In genomic region chr12:116773276-116773731, GRCh38 we compare ENCODE assay signal across 10 cellular contexts. TPM values are rescaled to one million over a fixed set of nuclear protein-coding genes. Genes with fewer than 3 reads are reported as not detected.
A peak's percentile ranks its signal among the peaks of the same experiment; 100 is the strongest.
DNase-seq lines count a peak whose midpoint lies in the region; ATAC-seq and TF ChIP-seq lines count a peak whose summit lies in the region.
"Had no signal": no experiment of that assay in that cellular context is flagged by ENCODE, and none has a peak within 500 bp of the region (broad histone marks: within the 10 kb centered on the region; RNA-seq: fewer than 3 reads in every experiment).

No MANE protein-coding gene starts in this region.

- no peak overlapping the region for H3K9ac ChIP-seq in IMR-90 (ENCODE audit: low read depth, low read length)

- H4K5ac ChIP-seq in IMR-90 (ENCODE audit: low read depth, low read length) = no peak overlapping the region

- dilution Hi-C loops in IMR-90 (cut with HindIII; ENCODE audit: low sequenced_read_pairs, unreplicated experiment) = no loop called here

- no peak overlapping the region for H3K56ac ChIP-seq in IMR-90 (ENCODE audit: extremely low read depth, insufficient read depth, low read length)

- in situ Hi-C loops in IMR-90 (cut with MboI; ENCODE audit: low sequenced_read_pairs) = no loop called here

- TF ChIP-seq CTCF in IMR-90 (conservative IDR thresholded peaks at IDR 0.05; ENCODE audit: low read depth, low read length) (no peak), ascending aorta (IDR thresholded peaks at IDR 0.05) (no peak)

- DNase-seq in EL = peak; percentile 23
- DNase-seq in IMR-90 = no peak
- DNase-seq in dermis blood vessel endothelial cell = peak; percentile 90
- DNase-seq in lung microvascular endothelial cell (ENCODE audit: low read depth in 2 of 2) = peak; percentile 8 to 13
- DNase-seq in activated naive CD4-positive, alpha-beta T cell (lab: John Stamatoyannopoulos, UW) = no peak
- no peak for DNase-seq in activated gamma-delta T cell (lab: John Stamatoyannopoulos, UW)
- no peak for DNase-seq in ascending aorta (ENCODE audit: low spot score in 2 of 2)
- no peak for DNase-seq in NCI-H146 (lab: John Stamatoyannopoulos, UW)
- DNase-seq: DMS 273 treated with DMSO at 0.1 percent for 48 hours, NCI-H1694 treated with DMSO at 0.1 percent for 48 hours had no signal

- POLR2A ChIA-PET in IMR-90 (lab: Charles Lee; ENCODE audit: unreplicated experiment) = no interaction called here

- H3K9me3 ChIP-seq in IMR-90 (ENCODE audit: control insufficient read depth, insufficient read depth, low read length) (no peaks in the 10 kb centered on the region), ascending aorta (no peaks in the 10 kb centered on the region)

- no peak overlapping the region for H2AFZ ChIP-seq in IMR-90 (replicated peaks; ENCODE audit: low read length, poor library complexity)

- H3K14ac ChIP-seq in IMR-90 (replicated peaks; ENCODE audit: low read depth, low read length) = no peak overlapping the region

- H2AK9ac ChIP-seq in IMR-90 (replicated peaks; ENCODE audit: low read depth, low read length, poor library complexity) = no peak overlapping the region

- 0 out of 2 replicates have a peak, but pooled peaks have one; percentile 48 for ATAC-seq in IMR-90 (ENCODE audit: low read depth)

- no peak for TF ChIP-seq POLR2A in IMR-90 (IDR thresholded peaks at IDR 0.05; ENCODE audit: low read depth, low read length)

- 83% methylated on average over 1 of the region's 4 CpGs; no CpG with 5 or more reads in 1 of the 2 experiments for WGBS in IMR-90 (ENCODE audit: extremely low coverage in 2 of 2, insufficient read length in 1 of 2), 2 experiments

- no peak overlapping the region for H2BK20ac ChIP-seq in IMR-90 (ENCODE audit: low read depth, low read length)

- no peak overlapping the region for H3K27ac ChIP-seq in IMR-90 (ENCODE audit: insufficient read depth, low read length)
- no peak overlapping the region for H3K27ac ChIP-seq in ascending aorta

- no peak overlapping the region for H3K4ac ChIP-seq in IMR-90 (ENCODE audit: low read depth, low read length)

- CTCF ChIA-PET in IMR-90 (lab: Yijun Ruan, JAX) = no interaction called here

- H4K8ac ChIP-seq in IMR-90 (ENCODE audit: low read depth in 2 of 2, low read length in 2 of 2) = no peak overlapping the region

- H3K9me1 ChIP-seq in IMR-90 (ENCODE audit: insufficient read depth, low read length) = no peaks in the 10 kb centered on the region

- no peak overlapping the region for H3K4me2 ChIP-seq in IMR-90 (ENCODE audit: low read depth, low read length)

- H3K36me3 ChIP-seq in IMR-90 (ENCODE audit: control insufficient read depth, insufficient read depth, low read length) = no peaks in the 10 kb centered on the region
- H3K36me3 ChIP-seq in ascending aorta = no peaks in the 10 kb centered on the region

- H3K18ac ChIP-seq in IMR-90 (ENCODE audit: low read depth, low read length) = no peak overlapping the region

- H3K23ac ChIP-seq in IMR-90 (ENCODE audit: low read depth, low read length) = no peak overlapping the region

- no peak for TF ChIP-seq RAD21 in IMR-90 (IDR thresholded peaks at IDR 0.05; ENCODE audit: low read length)

- intact Hi-C loops in IMR-90 (cut with micrococcal nuclease) = no loop called here
- intact Hi-C loops in ascending aorta (cut with DNase I) = no loop called here

- H4K20me1 ChIP-seq in IMR-90 (ENCODE audit: insufficient read depth, low read length) = no peaks in the 10 kb centered on the region

- no peaks in the 10 kb centered on the region for H3K79me1 ChIP-seq in IMR-90 (ENCODE audit: low read depth in 1 of 2, low read length in 2 of 2)

- H2BK120ac ChIP-seq in IMR-90 (ENCODE audit: low read depth, low read length) = no peak overlapping the region

- no peak overlapping the region for H2BK5ac ChIP-seq in IMR-90 (ENCODE audit: low read depth, low read length, poor library complexity, severe bottlenecking)

- no peaks in the 10 kb centered on the region for H3K4me1 ChIP-seq in IMR-90 (ENCODE audit: control insufficient read depth, insufficient read depth, low read length)
- H3K4me1 ChIP-seq in ascending aorta = no peaks in the 10 kb centered on the region

- BruUV-seq in IMR-90 (replicated peaks; lab: Mats Ljungman, UMichigan) = no TSS peak

- H3K4me3 ChIP-seq in IMR-90 (ENCODE audit: insufficient read depth, low read depth, low read length) (no peak overlapping the region), ascending aorta (no peak overlapping the region)

- H3K27me3 ChIP-seq in IMR-90 (ENCODE audit: control insufficient read depth, insufficient read depth, low read length) (no peaks in the 10 kb centered on the region), ascending aorta (no peaks in the 10 kb centered on the region)

- H4K91ac ChIP-seq in IMR-90 (ENCODE audit: insufficient read depth, low read depth, low read length) = no peak overlapping the region

- no peak overlapping the region for H2AK5ac ChIP-seq in IMR-90 (ENCODE audit: low read depth, low read length)

- no peak overlapping the region for H2BK15ac ChIP-seq in IMR-90 (ENCODE audit: low read depth, low read length)

TF ChIP-seq in IMR-90, 13 proteins besides CTCF, POLR2A, EP300 and RAD21:
- no peak for TF ChIP-seq MAZ (IDR thresholded peaks at IDR 0.05; ENCODE audit: borderline replicate concordance, low read depth, low read length)
- TF ChIP-seq RFX5 (IDR thresholded peaks at IDR 0.05; ENCODE audit: low read depth, low read length) = no peak
- TF ChIP-seq BHLHE40 (IDR thresholded peaks at IDR 0.05; ENCODE audit: low read depth, low read length) = no peak
- TF ChIP-seq ELK1 (IDR thresholded peaks at IDR 0.05; ENCODE audit: borderline replicate concordance, low read depth, low read length) = no peak
- TF ChIP-seq FOS (IDR thresholded peaks at IDR 0.05; ENCODE audit: low read depth, low read length) = no peak

RNA-seq across cellular contexts. Expression of gene RNFT2, which starts 35.2 kb away (rescaled TPM):
- 1.7 and 2.3 TPM in 2 replicates for total RNA-seq in IMR-90 (2012; rRNA removed)
- polyA plus RNA-seq in IMR-90 (2012; rRNA removed) = 1.5 and 1.6 TPM in 2 replicates
- 0.75 and 0.86 TPM in 2 replicates for polyA plus RNA-seq in IMR-90 (2012; cell fraction: cytosol; rRNA removed)
- 1.3 and 1.4 TPM in 2 replicates for polyA plus RNA-seq in IMR-90 (2012; cell fraction: nucleus; rRNA removed; ENCODE audit: low replicate concordance)
- 2.2 and 2.9 TPM in 2 replicates for total RNA-seq in dermis blood vessel endothelial cell
- total RNA-seq in lung microvascular endothelial cell = 0.60 and 1.5 TPM in 2 replicates
- total RNA-seq in ascending aorta = 0.21 TPM

RNA-seq across cellular contexts. Expression of gene SPRING1, which starts 35.4 kb away (rescaled TPM):
- total RNA-seq in IMR-90 (2012; rRNA removed) (14.0 and 16.4 TPM in 2 replicates), dermis blood vessel endothelial cell (44.4 and 54.6 TPM in 2 replicates), lung microvascular endothelial cell (17.9 and 24.4 TPM in 2 replicates), ascending aorta (16.0 TPM)
- polyA plus RNA-seq in IMR-90 (2012; rRNA removed) = 12.4 and 16.7 TPM in 2 replicates
- 9.0 and 9.6 TPM in 2 replicates for polyA plus RNA-seq in IMR-90 (2012; cell fraction: cytosol; rRNA removed)
- 5.1 and 6.5 TPM in 2 replicates for polyA plus RNA-seq in IMR-90 (2012; cell fraction: nucleus; rRNA removed; ENCODE audit: low replicate concordance)

Comparison
In these comparisons a context has a peak if more than half of its experiments do, and no peak if none do; other contexts are left out.
1. DNase-seq: peak in EL (single experiment), dermis blood vessel endothelial cell (single experiment) and lung microvascular endothelial cell (2 of 2); none in IMR-90 (single experiment), activated naive CD4-positive, alpha-beta T cell (0 of 4), activated gamma-delta T cell (single experiment), ascending aorta (0 of 2) and NCI-H146 (single experiment).